Comparison of ENCODE assay signal across 20 cellular contexts in genomic region chr22:38638734-38639133, GRCh38.
"Had no signal": no experiment of that assay in that cellular context is flagged by ENCODE, and none has a peak within 500 bp of the region (broad histone marks: within the 10 kb centered on the region; RNA-seq: fewer than 3 reads in every experiment).

No MANE protein-coding gene starts in this region.

- H3K27ac Mint-ChIP-seq: activated CD4-positive, alpha-beta memory T cell treated with anti-CD3 and anti-CD28 coated beads, Interleukin-2, amount 10 ng/mL, durations not matched to agents 7 days and 5 days; activated naive CD4-positive, alpha-beta T cell treated with anti-CD3 and anti-CD28 coated beads, Interleukin-2, amount 50 U/mL, for 24 hours had no signal

- H3K36me3 Mint-ChIP-seq: activated naive CD4-positive, alpha-beta T cell treated with anti-CD3 and anti-CD28 coated beads, Interleukin-2, amount 50 U/mL, for 24 hours had no signal

- H3K9me3 ChIP-seq: body of pancreas, esophagus squamous epithelium, pancreas, tibial artery, vagina had no signal

- DNase-seq: activated CD4-positive, alpha-beta memory T cell treated with anti-CD3 and anti-CD28 coated beads, Interleukin-2, amount 10 ng/mL, durations not matched to agents 7 days and 5 days; activated CD4-positive, alpha-beta T cell treated with anti-CD3 and anti-CD28 coated beads for 4 hours; activated effector memory CD4-positive, alpha-beta T cell treated with anti-CD3 and anti-CD28 coated beads, Interleukin-2, amount 50 U/mL, for 16 hours; activated T-cell treated with anti-CD3 and anti-CD28 coated beads, Interleukin-2, amount 50 U/mL, for 4 hours; amniotic stem cell; body of pancreas; central memory CD4-positive, alpha-beta T cell; esophagus squamous epithelium; glutamatergic neuron; hypothalamus; pancreas; retina; stimulated activated CD4-positive, alpha-beta T cell treated with anti-CD3 and anti-CD28 coated beads, Interleukin-15, amount 100 ng/mL, for 24 hours; stimulated activated CD4-positive, alpha-beta T cell treated with anti-CD3 and anti-CD28 coated beads, Interleukin-4, amount 100 ng/mL, for 1 hour; stimulated activated naive CD4-positive, alpha-beta T cell; tibial artery had no signal

- FAIRE-seq: pancreas had no signal

- H3K27ac ChIP-seq: body of pancreas, coronary artery, esophagus squamous epithelium, pancreas, skin epidermis, tibial artery, vagina had no signal

- H3K4me3 ChIP-seq: body of pancreas, coronary artery, esophagus squamous epithelium, pancreas, skin epidermis, tibial artery, vagina had no signal

- H3K4me1 ChIP-seq: body of pancreas, esophagus squamous epithelium, pancreas, tibial artery, vagina had no signal

- H3K9me3 Mint-ChIP-seq: activated CD4-positive, alpha-beta memory T cell treated with anti-CD3 and anti-CD28 coated beads, Interleukin-2, amount 10 ng/mL, durations not matched to agents 7 days and 5 days; activated naive CD4-positive, alpha-beta T cell treated with anti-CD3 and anti-CD28 coated beads, Interleukin-2, amount 50 U/mL, for 24 hours; activated T-cell treated with anti-CD3 and anti-CD28 coated beads, Interleukin-2, amount 50 U/mL, for 4 hours had no signal

- H3K36me3 ChIP-seq: esophagus squamous epithelium, pancreas, vagina had no signal

- ATAC-seq: activated T-cell treated with anti-CD3 and anti-CD28 coated beads, Interleukin-2, amount 50 U/mL, for 4 hours; body of pancreas; pancreas had no signal

- H3K27me3 ChIP-seq: body of pancreas, esophagus squamous epithelium, pancreas, tibial artery, vagina had no signal

- H3K4me3 Mint-ChIP-seq: activated CD4-positive, alpha-beta memory T cell treated with anti-CD3 and anti-CD28 coated beads, Interleukin-2, amount 10 ng/mL, durations not matched to agents 7 days and 5 days; activated naive CD4-positive, alpha-beta T cell treated with anti-CD3 and anti-CD28 coated beads, Interleukin-2, amount 50 U/mL, for 24 hours; activated T-cell treated with anti-CD3 and anti-CD28 coated beads, Interleukin-2, amount 50 U/mL, for 4 hours had no signal

- H3K4me1 Mint-ChIP-seq: activated CD4-positive, alpha-beta memory T cell treated with anti-CD3 and anti-CD28 coated beads, Interleukin-2, amount 10 ng/mL, durations not matched to agents 7 days and 5 days; activated naive CD4-positive, alpha-beta T cell treated with anti-CD3 and anti-CD28 coated beads, Interleukin-2, amount 50 U/mL, for 24 hours had no signal
